Comparison of ENCODE assay signal across 31 cellular contexts in genomic region chr22:27751277-27752070, GRCh38. TPM values are rescaled to one million over a fixed set of nuclear protein-coding genes. Genes with fewer than 3 reads are reported as not detected.
DNase-seq lines count a peak whose midpoint lies in the region; ATAC-seq and TF ChIP-seq lines count a peak whose summit lies in the region.
"Had no signal": no experiment of that assay in that cellular context is flagged by ENCODE, and none has a peak within 500 bp of the region (broad histone marks: within the 10 kb centered on the region; RNA-seq: fewer than 3 reads in every experiment).

No MANE protein-coding gene starts in this region.

- no peaks in the 10 kb centered on the region for H3K9me2 ChIP-seq in SK-N-SH

- H3K4me3 ChIP-seq in SK-N-SH (ENCODE audit: low read depth in 2 of 2, low read length in 1 of 2), result no peak overlapping the region
- no peak overlapping the region for H3K4me3 ChIP-seq in osteoblast (ENCODE audit: insufficient read depth, low read length)
- no peak overlapping the region for H3K4me3 ChIP-seq in upper lobe of right lung
- H3K4me3 ChIP-seq: gastrocnemius medialis, hepatocyte, mucosa of descending colon, Peyer's patch, SJCRH30, smooth muscle cell, transverse colon had no signal

- H3K9me3 Mint-ChIP-seq in activated CD8-positive, alpha-beta memory T cell treated with anti-CD3 and anti-CD28 coated beads, Interleukin-2, amount 10 ng/mL, durations not matched to agents 7 days and 5 days (ENCODE audit: low read depth), result no peaks in the 10 kb centered on the region
- H3K9me3 Mint-ChIP-seq: activated CD4-positive, alpha-beta T cell treated with anti-CD3 and anti-CD28 coated beads, Interleukin-2, amount 10 ng/mL, durations not matched to agents 7 days and 5 days; activated T-cell treated with anti-CD3 and anti-CD28 coated beads, Interleukin-2, amount 50 U/mL, for 4 hours; CD14-positive monocyte; natural killer cell had no signal

- H3K27ac Mint-ChIP-seq in activated CD8-positive, alpha-beta memory T cell treated with anti-CD3 and anti-CD28 coated beads, Interleukin-2, amount 10 ng/mL, durations not matched to agents 7 days and 5 days, result no peak overlapping the region
- H3K27ac Mint-ChIP-seq: activated CD4-positive, alpha-beta T cell treated with anti-CD3 and anti-CD28 coated beads, Interleukin-2, amount 10 ng/mL, durations not matched to agents 7 days and 5 days; natural killer cell had no signal

- POLR2A ChIA-PET in SK-N-SH (lab: Yijun Ruan, JAX), result no interaction called here

- H3K9ac ChIP-seq in SK-N-SH, result no peak overlapping the region

- peaks cover 15% of the 10 kb centered on the region for H3K27me3 Mint-ChIP-seq in activated CD8-positive, alpha-beta memory T cell treated with anti-CD3 and anti-CD28 coated beads, Interleukin-2, amount 10 ng/mL, durations not matched to agents 7 days and 5 days

- no peak overlapping the region for H3K4me2 ChIP-seq in SK-N-SH
- no peak overlapping the region for H3K4me2 ChIP-seq in osteoblast (ENCODE audit: insufficient read depth, low read length)
- H3K4me2 ChIP-seq: hepatocyte, smooth muscle cell had no signal

- H2AFZ ChIP-seq in SK-N-SH (ENCODE audit: low read depth) (no peak overlapping the region), osteoblast (ENCODE audit: low read length) (no peak overlapping the region)
- H2AFZ ChIP-seq: hepatocyte had no signal

- H3K27me3 ChIP-seq in SK-N-SH (ENCODE audit: insufficient read depth) (no peaks in the 10 kb centered on the region; the same call in 1 of the 2 replicates), osteoblast (ENCODE audit: insufficient read depth, low read length) (peaks cover 8% of the 10 kb centered on the region), upper lobe of right lung (no peaks in the 10 kb centered on the region)
- H3K27me3 ChIP-seq: gastrocnemius medialis, Peyer's patch, SJCRH30, transverse colon had no signal

- H3K9me3 ChIP-seq in SK-N-SH (no peaks in the 10 kb centered on the region), osteoblast (ENCODE audit: low read depth, low read length) (no peaks in the 10 kb centered on the region), upper lobe of right lung (no peaks in the 10 kb centered on the region)
- H3K9me3 ChIP-seq: gastrocnemius medialis, mucosa of descending colon, Peyer's patch, SJCRH30, transverse colon had no signal

- H3K36me3 ChIP-seq in SK-N-SH (replicated peaks in 1 of 2; ENCODE audit: control insufficient read depth in 1 of 2, insufficient read depth in 2 of 2, low read length in 1 of 2) (no peaks in the 10 kb centered on the region), osteoblast (ENCODE audit: insufficient read depth, low read length) (no peaks in the 10 kb centered on the region), upper lobe of right lung (no peaks in the 10 kb centered on the region)
- H3K36me3 ChIP-seq: gastrocnemius medialis, Peyer's patch, transverse colon, WERI-Rb-1 had no signal

- H3K79me2 ChIP-seq in SK-N-SH (ENCODE audit: insufficient read depth) (no peaks in the 10 kb centered on the region), osteoblast (ENCODE audit: insufficient read depth, low read length) (no peaks in the 10 kb centered on the region)
- H3K79me2 ChIP-seq: hepatocyte had no signal

- TF ChIP-seq CTCF in SK-N-SH (IDR thresholded peaks at IDR 0.05), result no peak
- TF ChIP-seq CTCF in osteoblast (IDR thresholded peaks at IDR 0.05; ENCODE audit: extremely low read depth, low read depth, low read length), result no peak
- TF ChIP-seq CTCF in upper lobe of right lung (IDR thresholded peaks at IDR 0.05), result no peak

- H4K20me1 ChIP-seq in SK-N-SH (ENCODE audit: insufficient read depth) (no peaks in the 10 kb centered on the region), osteoblast (ENCODE audit: insufficient read depth, low read length) (peaks cover 2% of the 10 kb centered on the region)

- no peak for TF ChIP-seq EP300 in SK-N-SH (IDR thresholded peaks at IDR 0.05; ENCODE audit: borderline replicate concordance in 1 of 2, low read depth in 1 of 2, low read length in 1 of 2)

- H3K4me3 Mint-ChIP-seq in activated CD8-positive, alpha-beta memory T cell treated with anti-CD3 and anti-CD28 coated beads, Interleukin-2, amount 10 ng/mL, durations not matched to agents 7 days and 5 days, result no peak overlapping the region
- H3K4me3 Mint-ChIP-seq: activated CD4-positive, alpha-beta T cell treated with anti-CD3 and anti-CD28 coated beads, Interleukin-2, amount 10 ng/mL, durations not matched to agents 7 days and 5 days; activated T-cell treated with anti-CD3 and anti-CD28 coated beads, Interleukin-2, amount 50 U/mL, for 4 hours; CD14-positive monocyte; natural killer cell had no signal

- CTCF ChIA-PET in SK-N-SH (lab: Yijun Ruan, JAX), result no interaction called here
- CTCF ChIA-PET in activated CD8-positive, alpha-beta memory T cell treated with anti-CD3 and anti-CD28 coated beads, Interleukin-2, amount 10 ng/mL, durations not matched to agents 7 days and 5 days (lab: Charles Lee), result no interaction called here

- H3K4me1 Mint-ChIP-seq in activated CD8-positive, alpha-beta memory T cell treated with anti-CD3 and anti-CD28 coated beads, Interleukin-2, amount 10 ng/mL, durations not matched to agents 7 days and 5 days, result peaks cover 4% of the 10 kb centered on the region
- H3K4me1 Mint-ChIP-seq: activated CD4-positive, alpha-beta T cell treated with anti-CD3 and anti-CD28 coated beads, Interleukin-2, amount 10 ng/mL, durations not matched to agents 7 days and 5 days had no signal

- no peak for TF ChIP-seq RAD21 in SK-N-SH (IDR thresholded peaks at IDR 0.05; ENCODE audit: low read length)

- H3K27ac ChIP-seq in SK-N-SH (ENCODE audit: low read depth in 2 of 2, low read length in 1 of 2) (no peak overlapping the region), caudate nucleus (ENCODE audit: low read depth, low read length) (peak overlapping the region; percentile 36), osteoblast (ENCODE audit: low read depth, low read length) (no peak overlapping the region), upper lobe of right lung (no peak overlapping the region)
- H3K27ac ChIP-seq: 22Rv1, hepatocyte, Peyer's patch, WERI-Rb-1 had no signal

- DNase-seq in SK-N-SH (no peak), caudate nucleus (lab: John Stamatoyannopoulos, UW) (no peak), osteoblast (ENCODE audit: insufficient read length, low spot score, missing footprints) (peak; percentile 75), upper lobe of right lung (peak; percentile 36), GOT3 (lab: John Stamatoyannopoulos, UW) (no peak), NCI-H82 (lab: John Stamatoyannopoulos, UW) (no peak)
- no peak for DNase-seq in activated CD8-positive, alpha-beta memory T cell treated with anti-CD3 and anti-CD28 coated beads, Interleukin-2, amount 10 ng/mL, durations not matched to agents 7 days and 5 days
- DNase-seq: activated CD4-positive, alpha-beta T cell treated with anti-CD3 and anti-CD28 coated beads, Interleukin-2, amount 10 ng/mL, durations not matched to agents 7 days and 5 days; activated T-cell treated with anti-CD3 and anti-CD28 coated beads, Interleukin-2, amount 50 U/mL, for 4 hours; Calu3; DMS79 treated with DMSO at 0.1 percent for 48 hours; gastrocnemius medialis; GDM1; mucosa of descending colon; natural killer cell; NCI-H146; NCI-H2107; NCI-H748 treated with DMSO at 0.1 percent for 48 hours; Peyer's patch; stimulated activated CD4-positive, alpha-beta T cell treated with anti-CD3 and anti-CD28 coated beads, Interleukin-1b, Interleukin-23, amount 100 ng/mL, for 48 hours; stimulated activated naive CD8-positive, alpha-beta T cell treated with anti-CD3 and anti-CD28 coated beads, Interleukin-15, Interleukin-2, amounts not matched to agents 100 U/mL and 50 U/mL, for 24 hours; T1000; transverse colon; WERI-Rb-1 had no signal

- no peaks in the 10 kb centered on the region for H3K36me3 Mint-ChIP-seq in activated CD8-positive, alpha-beta memory T cell treated with anti-CD3 and anti-CD28 coated beads, Interleukin-2, amount 10 ng/mL, durations not matched to agents 7 days and 5 days
- H3K36me3 Mint-ChIP-seq: CD14-positive monocyte, natural killer cell had no signal

- H3K4me1 ChIP-seq in SK-N-SH (ENCODE audit: control insufficient read depth in 1 of 2, insufficient read depth in 2 of 2, low read depth in 1 of 2, low read length in 1 of 2) (peaks cover 7 to 10% of the 10 kb centered on the region in 2 experiments; a peak in 3 of 4 replicates), osteoblast (ENCODE audit: insufficient read depth, low read length) (peaks cover 28% of the 10 kb centered on the region), upper lobe of right lung (peaks cover 18% of the 10 kb centered on the region)

- no peaks in the 10 kb centered on the region for H3F3A ChIP-seq in SK-N-SH (replicated peaks; ENCODE audit: insufficient read depth)

- ATAC-seq in SK-N-SH treated with all-trans-retinoic acid at 6 μM for 48 hours (no peak), upper lobe of right lung (no peak)
- ATAC-seq in activated CD8-positive, alpha-beta memory T cell treated with anti-CD3 and anti-CD28 coated beads, Interleukin-2, amount 10 ng/mL, durations not matched to agents 7 days and 5 days, result no peak
- ATAC-seq: activated T-cell treated with anti-CD3 and anti-CD28 coated beads, Interleukin-2, amount 50 U/mL, for 4 hours; gastrocnemius medialis; mucosa of descending colon; natural killer cell; stimulated activated naive CD8-positive, alpha-beta T cell treated with anti-CD3 and anti-CD28 coated beads, Interleukin-15, Interleukin-2, amounts not matched to agents 100 U/mL and 50 U/mL, for 24 hours had no signal

- 68% methylated on average over 8 of the region's 9 CpGs for WGBS in SK-N-SH (ENCODE audit: low lambda C conversion rate)

- intact Hi-C loops in upper lobe of right lung (cut with DNase I), result no loop called here

RNA-seq across cellular contexts. Expression of gene MN1, which starts 50.1 kb away (rescaled TPM):
- polyA plus RNA-seq in SK-N-SH (2012; rRNA removed), result 0.11 and 0.20 TPM in 2 replicates
- polyA plus RNA-seq in SK-N-SH (2012; cell fraction: cytosol; rRNA removed), result 0.05 TPM in 2 replicates
- polyA plus RNA-seq in SK-N-SH (2012; cell fraction: nucleus; rRNA removed), result 0.16 and 0.33 TPM in 2 replicates
- total RNA-seq in osteoblast, result 4.7 and 6.2 TPM in 2 replicates
- total RNA-seq in upper lobe of right lung, result 4.0 TPM
- total RNA-seq in activated CD8-positive, alpha-beta memory T cell treated with anti-CD3 and anti-CD28 coated beads, Interleukin-2, amount 10 ng/mL, durations not matched to agents 7 days and 5 days, result under 1 TPM; 0.14 to 0.29 TPM
- total RNA-seq: HT-29 had no signal

Comparison
In these comparisons a context has a peak if more than half of its experiments do, and no peak if none do; other contexts are left out.
1. DNase-seq: peak in osteoblast (single experiment) and upper lobe of right lung (single experiment); none in SK-N-SH (single experiment), caudate nucleus (0 of 61), activated CD8-positive, alpha-beta memory T cell treated with anti-CD3 and anti-CD28 coated beads, Interleukin-2, amount 10 ng/mL, durations not matched to agents 7 days and 5 days (single experiment), GOT3 (single experiment) and NCI-H82 (single experiment).